In the genomic region with DNA sequence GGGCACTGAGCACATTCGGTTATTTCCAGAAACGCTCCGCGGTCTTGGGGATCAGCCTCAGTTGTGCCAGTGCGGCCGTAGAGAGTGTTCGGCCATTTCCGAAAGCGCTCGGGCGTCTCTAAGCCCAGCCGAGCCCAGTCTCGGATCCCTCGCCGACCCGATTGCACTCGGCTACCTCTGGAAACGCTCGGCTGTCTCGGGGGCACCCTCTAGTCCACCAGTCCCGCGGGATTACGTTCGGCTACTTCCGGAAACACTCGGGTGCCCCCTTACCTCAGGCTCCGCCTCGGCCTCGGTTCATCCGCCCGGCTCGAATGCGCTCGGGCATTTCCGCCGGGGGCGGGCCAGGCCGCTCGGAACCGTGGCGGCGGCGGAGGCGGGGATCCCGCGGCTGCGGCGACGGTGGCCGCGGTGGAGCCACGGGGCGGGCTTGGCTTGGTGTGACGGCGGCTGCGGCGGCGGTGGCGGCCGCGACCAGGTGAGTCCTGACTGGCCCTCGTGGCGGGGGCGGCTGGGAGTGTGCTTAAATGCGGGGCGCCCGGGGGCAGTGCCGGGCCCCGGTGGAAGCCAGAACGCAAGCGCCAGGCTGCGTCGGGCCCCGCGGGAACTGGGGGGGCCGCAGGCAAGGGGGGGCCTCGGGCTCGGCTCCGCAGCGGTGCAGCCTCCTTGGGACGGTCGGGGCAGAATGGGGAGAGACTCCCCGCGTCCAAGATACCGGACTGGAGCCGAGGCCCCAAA, we compare ENCODE assay signal across 8 cellular contexts. TPM values are rescaled to one million over a fixed set of nuclear protein-coding genes. Genes with fewer than 3 reads are reported as not detected.
DNase-seq lines count a peak whose midpoint lies in the region; ATAC-seq and TF ChIP-seq lines count a peak whose summit lies in the region.

A gene (plus strand): TSS at position 347 of the 738 bp plus-strand sequence. CDS start 2,717 bp downstream, outside the sequence.

- TF ChIP-seq CTCF in HFFc6 (IDR thresholded peaks at IDR 0.05) (peak; percentile 17), foreskin fibroblast (IDR thresholded peaks at IDR 0.05; ENCODE audit: low read depth, low read length) (no peak), neural cell (IDR thresholded peaks at IDR 0.05; ENCODE audit: poor library complexity, severe bottlenecking) (no peak)

- H3K36me3 ChIP-seq in neural cell (ENCODE audit: insufficient read depth, low read length) = no peaks in the 10 kb centered on the region

- peak within 1 kb of the TSS; percentile 60 for H2AFZ ChIP-seq in neural cell (ENCODE audit: low read depth, low read length)

- peak within 1 kb of the TSS; percentile 91 for H3K4me3 Mint-ChIP-seq in HFFc6
- H3K4me3 Mint-ChIP-seq in stimulated activated naive CD8-positive, alpha-beta T cell treated with anti-CD3 and anti-CD28 coated beads, Interleukin-15, amount 100 ng/mL, for 72 hours = peak within 1 kb of the TSS; percentile 88 to 93

- no peaks in the 10 kb centered on the region for H3K9me2 ChIP-seq in neural cell (ENCODE audit: insufficient read depth, low read length)

- peak within 1 kb of the TSS; percentile 92 for H3K9ac ChIP-seq in neural cell (ENCODE audit: low read length)

- H3F3A ChIP-seq in neural cell (ENCODE audit: insufficient read depth, low read length, poor library complexity, severe bottlenecking) = no peaks in the 10 kb centered on the region

- H3K27me3 ChIP-seq in neural cell (ENCODE audit: insufficient read depth, low read depth, low read length) = no peaks in the 10 kb centered on the region

- peak within 1 kb of the TSS; percentile 96 for H3K27ac ChIP-seq in neural cell (ENCODE audit: low read length)

- peaks cover 4% of the 10 kb centered on the region; the same call in 1 of the 2 replicates for H3K36me3 Mint-ChIP-seq in HFFc6 (ENCODE audit: low read depth)

- H3K79me2 ChIP-seq in neural cell (replicated peaks; ENCODE audit: insufficient read depth, low read length) = peaks cover 5% of the 10 kb centered on the region

- no peak for TF ChIP-seq RAD21 in neural cell (conservative IDR thresholded peaks at IDR 0.05)

- no peaks in the 10 kb centered on the region for H3K9me3 Mint-ChIP-seq in HFFc6
- H3K9me3 Mint-ChIP-seq in stimulated activated naive CD8-positive, alpha-beta T cell treated with anti-CD3 and anti-CD28 coated beads, Interleukin-15, amount 100 ng/mL, for 72 hours = no peaks in the 10 kb centered on the region

- peak within 1 kb of the TSS; percentile 63 for H3K4me2 ChIP-seq in neural cell (ENCODE audit: low read length)

- no peaks in the 10 kb centered on the region for H3K9me3 ChIP-seq in neural cell (ENCODE audit: low read length)

- in situ Hi-C loops in SK-MEL-5 (cut with HindIII; ENCODE audit: low pct_unique_long_range_greater_than_20kb, low sequenced_read_pairs) = no loop called here

- DNase-seq in GF-D8 (lab: John Stamatoyannopoulos, UW) (peak; percentile 88), HFFc6 (peak; percentile 97), NAMALWA (ENCODE audit: low spot score) (peak; percentile 99), SK-MEL-5 (ENCODE audit: low read depth, low spot score) (peak; percentile 98), foreskin fibroblast (peak; percentile 97 to 99)
- peak; percentile 96 to 99 (median 98) for DNase-seq in activated naive CD4-positive, alpha-beta T cell (lab: John Stamatoyannopoulos, UW)
- peak; percentile 100 for DNase-seq in stimulated activated naive CD8-positive, alpha-beta T cell treated with anti-CD3 and anti-CD28 coated beads, Interleukin-15, amount 100 ng/mL, for 72 hours

- no peaks in the 10 kb centered on the region for H4K20me1 ChIP-seq in neural cell (ENCODE audit: insufficient read depth)

- no peak for TF ChIP-seq EP300 in neural cell (conservative IDR thresholded peaks at IDR 0.05; ENCODE audit: poor library complexity, severe bottlenecking)

- H3K4me1 Mint-ChIP-seq in HFFc6 (ENCODE audit: low read depth) = peaks cover 30% of the 10 kb centered on the region
- H3K4me1 Mint-ChIP-seq in stimulated activated naive CD8-positive, alpha-beta T cell treated with anti-CD3 and anti-CD28 coated beads, Interleukin-15, amount 100 ng/mL, for 72 hours = peaks cover 49% of the 10 kb centered on the region

- H3K27ac Mint-ChIP-seq in HFFc6 = peak within 1 kb of the TSS; percentile 99
- peak within 1 kb of the TSS; percentile 97 to 99 for H3K27ac Mint-ChIP-seq in stimulated activated naive CD8-positive, alpha-beta T cell treated with anti-CD3 and anti-CD28 coated beads, Interleukin-15, amount 100 ng/mL, for 72 hours

- peaks cover 5% of the 10 kb centered on the region for H3K27me3 Mint-ChIP-seq in HFFc6 (ENCODE audit: insufficient read depth)
- no peaks in the 10 kb centered on the region for H3K27me3 Mint-ChIP-seq in stimulated activated naive CD8-positive, alpha-beta T cell treated with anti-CD3 and anti-CD28 coated beads, Interleukin-15, amount 100 ng/mL, for 72 hours

- H3K4me3 ChIP-seq in foreskin fibroblast (ENCODE audit: low read depth in 1 of 2, low read length in 2 of 2) = peak within 1 kb of the TSS; percentile 69 to 97
- peak within 1 kb of the TSS; percentile 96 for H3K4me3 ChIP-seq in neural cell (ENCODE audit: low read length)

- peak; percentile 92 for ATAC-seq in stimulated activated naive CD8-positive, alpha-beta T cell treated with anti-CD3 and anti-CD28 coated beads, Interleukin-15, amount 100 ng/mL, for 72 hours

TF ChIP-seq in neural cell, 6 proteins besides CTCF, POLR2A, EP300 and RAD21:
- TF ChIP-seq EZH2 (IDR thresholded peaks at IDR 0.05; ENCODE audit: borderline replicate concordance, insufficient read depth, low read length, poor library complexity, severe bottlenecking) = no peak
- TF ChIP-seq, protein P1, sequence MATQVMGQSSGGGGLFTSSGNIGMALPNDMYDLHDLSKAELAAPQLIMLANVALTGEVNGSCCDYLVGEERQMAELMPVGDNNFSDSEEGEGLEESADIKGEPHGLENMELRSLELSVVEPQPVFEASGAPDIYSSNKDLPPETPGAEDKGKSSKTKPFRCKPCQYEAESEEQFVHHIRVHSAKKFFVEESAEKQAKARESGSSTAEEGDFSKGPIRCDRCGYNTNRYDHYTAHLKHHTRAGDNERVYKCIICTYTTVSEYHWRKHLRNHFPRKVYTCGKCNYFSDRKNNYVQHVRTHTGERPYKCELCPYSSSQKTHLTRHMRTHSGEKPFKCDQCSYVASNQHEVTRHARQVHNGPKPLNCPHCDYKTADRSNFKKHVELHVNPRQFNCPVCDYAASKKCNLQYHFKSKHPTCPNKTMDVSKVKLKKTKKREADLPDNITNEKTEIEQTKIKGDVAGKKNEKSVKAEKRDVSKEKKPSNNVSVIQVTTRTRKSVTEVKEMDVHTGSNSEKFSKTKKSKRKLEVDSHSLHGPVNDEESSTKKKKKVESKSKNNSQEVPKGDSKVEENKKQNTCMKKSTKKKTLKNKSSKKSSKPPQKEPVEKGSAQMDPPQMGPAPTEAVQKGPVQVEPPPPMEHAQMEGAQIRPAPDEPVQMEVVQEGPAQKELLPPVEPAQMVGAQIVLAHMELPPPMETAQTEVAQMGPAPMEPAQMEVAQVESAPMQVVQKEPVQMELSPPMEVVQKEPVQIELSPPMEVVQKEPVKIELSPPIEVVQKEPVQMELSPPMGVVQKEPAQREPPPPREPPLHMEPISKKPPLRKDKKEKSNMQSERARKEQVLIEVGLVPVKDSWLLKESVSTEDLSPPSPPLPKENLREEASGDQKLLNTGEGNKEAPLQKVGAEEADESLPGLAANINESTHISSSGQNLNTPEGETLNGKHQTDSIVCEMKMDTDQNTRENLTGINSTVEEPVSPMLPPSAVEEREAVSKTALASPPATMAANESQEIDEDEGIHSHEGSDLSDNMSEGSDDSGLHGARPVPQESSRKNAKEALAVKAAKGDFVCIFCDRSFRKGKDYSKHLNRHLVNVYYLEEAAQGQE (IDR thresholded peaks at IDR 0.05; ENCODE audit: borderline replicate concordance) = peak; percentile 11
- TF ChIP-seq POLR2AphosphoS5 (IDR thresholded peaks at IDR 0.05) = peak; percentile 87
- peak; percentile 74 for TF ChIP-seq TAF1 (IDR thresholded peaks at IDR 0.05; ENCODE audit: low read depth)
- peak; percentile 5 for TF ChIP-seq SMC3 (conservative IDR thresholded peaks at IDR 0.05; ENCODE audit: poor library complexity)
- TF ChIP-seq MXI1 (conservative IDR thresholded peaks at IDR 0.05; ENCODE audit: poor library complexity, severe bottlenecking) = peak; percentile 74

RNA-seq across cellular contexts. Expression of the gene that starts here (rescaled TPM):
- 10 to 100 TPM; 51.9 to 66.1 (median 56.0) TPM for total RNA-seq in HFFc6 (2021; fragmentation: NEBNext Ultra II Directional; extraction: Animal tissue kit (Norgen Biotek cat#: 25700))
- total RNA-seq in SK-MEL-5 (2014; rRNA removed; shearing (Covaris generic)) = 7.2 and 8.9 TPM in 2 replicates
- polyA plus RNA-seq in SK-MEL-5 (2015; cell fraction: cytosol; rRNA removed) = 27.3 and 49.6 TPM in 2 replicates
- 6.2 and 20.5 TPM in 2 replicates for polyA plus RNA-seq in SK-MEL-5 (2015; cell fraction: nucleus; rRNA removed)
- 14.8 and 19.1 TPM in 2 replicates for polyA plus RNA-seq in neural cell
- 33.1 and 35.4 TPM in 2 replicates for polyA minus RNA-seq in neural cell

Comparison
In these comparisons a context has a peak if more than half of its experiments do, and no peak if none do; other contexts are left out.
1. Peak in every context shown above with its lines: DNase-seq, ATAC-seq, H3K4me3 ChIP-seq and H3K27ac ChIP-seq.